Comparison of ENCODE assay signal across 19 cellular contexts in genomic region chr11:802018-802617, GRCh38. TPM values are rescaled to one million over a fixed set of nuclear protein-coding genes. Genes with fewer than 3 reads are reported as not detected.
DNase-seq lines count a peak whose midpoint lies in the region; ATAC-seq and TF ChIP-seq lines count a peak whose summit lies in the region.
"Had no signal": no experiment of that assay in that cellular context is flagged by ENCODE, and none has a peak within 500 bp of the region (broad histone marks: within the 10 kb centered on the region; RNA-seq: fewer than 3 reads in every experiment).

No MANE protein-coding gene starts in this region.

- H3K9me3 Mint-ChIP-seq in CD4-positive, alpha-beta T cell, result no peaks in the 10 kb centered on the region
- H3K9me3 Mint-ChIP-seq in glutamatergic neuron (ENCODE audit: unreplicated experiment), result peaks cover 9% of the 10 kb centered on the region
- H3K9me3 Mint-ChIP-seq: CD4-positive, CD25-positive, alpha-beta regulatory T cell had no signal

- H3K9me3 ChIP-seq in BLaER1, result no peaks in the 10 kb centered on the region
- no peaks in the 10 kb centered on the region for H3K9me3 ChIP-seq in CD4-positive, alpha-beta T cell (ENCODE audit: control insufficient read depth, low read length)
- H3K9me3 ChIP-seq: Caco-2, SK-N-SH had no signal

- peaks cover 38% of the 10 kb centered on the region for H4K20me1 ChIP-seq in BLaER1

- no peak for TF ChIP-seq CTCF in CD4-positive, alpha-beta T cell (IDR thresholded peaks at IDR 0.05)
- no peak for TF ChIP-seq CTCF in glutamatergic neuron (IDR thresholded peaks at IDR 0.05; ENCODE audit: partially characterized antibody, unreplicated experiment)

- peak overlapping the region; percentile 99 for H3K4me2 ChIP-seq in BLaER1
- H3K4me2 ChIP-seq: KMS-11, SK-N-SH had no signal

- no peak for DNase-seq in CD4-positive, alpha-beta T cell
- DNase-seq in glutamatergic neuron, result peak; percentile 25
- DNase-seq in NCI-H774 (lab: John Stamatoyannopoulos, UW), result no peak
- DNase-seq in MV-4-11 (lab: John Stamatoyannopoulos, UW), result no peak
- DNase-seq: ACHN; Caco-2; CD4-positive, CD25-positive, alpha-beta regulatory T cell; GDM1; H7; NCI-H1417; NCI-H187; NCI-H2107; NCI-H2227 treated with DMSO at 0.1 percent for 48 hours; NCI-H510A treated with DMSO at 0.1 percent for 48 hours; NCI-H82; SHP77 treated with DMSO at 0.1 percent for 48 hours; SK-N-SH had no signal

- H3K27ac ChIP-seq in BLaER1, result no peak overlapping the region
- H3K27ac ChIP-seq in CD4-positive, alpha-beta T cell (ENCODE audit: low read depth, low read length), result no peak overlapping the region
- H3K27ac ChIP-seq: KMS-11 had no signal

- no peaks in the 10 kb centered on the region for H3K36me3 Mint-ChIP-seq in CD4-positive, alpha-beta T cell (ENCODE audit: low read depth)
- H3K36me3 Mint-ChIP-seq in glutamatergic neuron (ENCODE audit: unreplicated experiment), result no peaks in the 10 kb centered on the region
- H3K36me3 Mint-ChIP-seq: CD4-positive, CD25-positive, alpha-beta regulatory T cell had no signal

- ATAC-seq in CD4-positive, alpha-beta T cell (ENCODE audit: poor library complexity), result no peak

- no peak overlapping the region for H3K27ac Mint-ChIP-seq in CD4-positive, alpha-beta T cell
- no peak overlapping the region for H3K27ac Mint-ChIP-seq in glutamatergic neuron (ENCODE audit: unreplicated experiment)

- H3K27me3 Mint-ChIP-seq in CD4-positive, alpha-beta T cell, result no peaks in the 10 kb centered on the region
- peaks cover 6% of the 10 kb centered on the region for H3K27me3 Mint-ChIP-seq in glutamatergic neuron (ENCODE audit: unreplicated experiment)
- H3K27me3 Mint-ChIP-seq: CD4-positive, CD25-positive, alpha-beta regulatory T cell had no signal

- peaks cover 45% of the 10 kb centered on the region for H3K36me3 ChIP-seq in BLaER1

- H3K27me3 ChIP-seq in BLaER1, result no peaks in the 10 kb centered on the region
- H3K27me3 ChIP-seq in CD4-positive, alpha-beta T cell (ENCODE audit: control insufficient read depth, insufficient read depth, low read length), result no peaks in the 10 kb centered on the region

- H3K4me1 Mint-ChIP-seq in CD4-positive, alpha-beta T cell (ENCODE audit: low read depth), result peaks cover 4% of the 10 kb centered on the region
- H3K4me1 Mint-ChIP-seq in glutamatergic neuron (ENCODE audit: low read depth, unreplicated experiment), result peaks cover 4% of the 10 kb centered on the region

- H3K4me3 Mint-ChIP-seq in CD4-positive, alpha-beta T cell, result peak overlapping the region; percentile 11
- H3K4me3 Mint-ChIP-seq in glutamatergic neuron (ENCODE audit: unreplicated experiment), result no peak overlapping the region
- H3K4me3 Mint-ChIP-seq: CD4-positive, CD25-positive, alpha-beta regulatory T cell had no signal

- no peak overlapping the region for H3K4me3 ChIP-seq in BLaER1

- H3K4me1 ChIP-seq in BLaER1, result peaks cover 47% of the 10 kb centered on the region

- intact Hi-C loops in CD4-positive, alpha-beta T cell (cut with DNase I, micrococcal nuclease), result loop anchor here in 1 of 2 experiments (10.0 kb wide), 1 partner anchor 567 kb away; the partner anchor contains the start of genes PSMD13 and SIRT3

- CTCF ChIA-PET in CD4-positive, alpha-beta T cell (lab: Charles Lee), result no interaction called here

- H3K9ac ChIP-seq in BLaER1, result 0 out of 2 replicates have a peak overlapping the region, but pooled peaks have one; percentile 80
- H3K9ac ChIP-seq: KMS-11, SK-N-SH had no signal

- POLR2A ChIA-PET in CD4-positive, alpha-beta T cell (lab: Charles Lee), result interaction anchor here (1.0 to 5.6 kb wide), 2 partner anchors 11 to 18 kb away, joined by 3 to 31 read pairs; partner anchors contain the start of gene PNPLA2

RNA-seq across cellular contexts. Expression of gene PIDD1, which starts 2.9 kb away (rescaled TPM):
- 10 to 100 TPM; 32.6 to 33.0 TPM for total RNA-seq in CD4-positive, alpha-beta T cell
- total RNA-seq in glutamatergic neuron (ENCODE audit: unreplicated experiment), result 37.0 TPM

RNA-seq across cellular contexts. Expression of gene SLC25A22, which starts 4.0 kb away (rescaled TPM):
- 10 to 100 TPM in 1 of 2 experiments, 1 to 10 TPM in 1; 9.1 to 11.1 TPM for total RNA-seq in CD4-positive, alpha-beta T cell
- 93.9 TPM for total RNA-seq in glutamatergic neuron (ENCODE audit: unreplicated experiment)

RNA-seq across cellular contexts. Expression of gene RPLP2, which starts 7.6 kb away (rescaled TPM):
- total RNA-seq in CD4-positive, alpha-beta T cell, result 1,000 to 10,000 TPM; 5,234 to 5,390 TPM
- 997 TPM for total RNA-seq in glutamatergic neuron (ENCODE audit: unreplicated experiment)

RNA-seq across cellular contexts. Expression of gene CEND1, which starts 12.2 kb away (rescaled TPM):
- total RNA-seq in CD4-positive, alpha-beta T cell, result not detected
- total RNA-seq in glutamatergic neuron (ENCODE audit: unreplicated experiment), result 58.7 TPM
- total RNA-seq: Caco-2; CD4-positive, CD25-positive, alpha-beta regulatory T cell had no signal

RNA-seq across cellular contexts. Expression of gene PNPLA2, which starts 16.6 kb away (rescaled TPM):
- 100 to 1,000 TPM; 202 to 220 TPM for total RNA-seq in CD4-positive, alpha-beta T cell
- total RNA-seq in glutamatergic neuron (ENCODE audit: unreplicated experiment), result 32.3 TPM
